ENCODE assay signal across 12 cellular contexts in the genomic region with DNA sequence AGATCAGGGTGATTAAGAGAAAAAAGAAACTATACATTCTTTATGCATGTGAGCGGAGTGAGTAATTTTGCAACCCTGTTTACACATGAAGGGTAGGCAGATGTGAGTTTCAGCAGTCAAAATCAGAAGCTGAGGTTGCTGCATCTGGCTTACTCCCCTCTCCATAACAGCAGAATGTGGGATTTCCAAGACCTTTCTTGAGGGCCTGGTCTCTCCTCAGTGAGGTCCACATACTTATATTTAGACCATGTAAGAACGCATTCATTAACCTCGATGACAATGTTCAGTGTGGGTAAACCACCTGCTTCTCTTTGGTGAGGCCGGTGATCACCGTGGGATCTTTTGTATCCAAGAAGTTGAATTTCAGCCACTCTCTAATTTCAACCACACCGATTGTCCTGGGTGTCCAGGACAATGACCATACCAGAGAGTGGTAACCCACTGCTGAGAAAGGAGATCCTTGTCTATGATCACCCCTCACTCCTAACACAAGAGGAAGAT. TPM values are rescaled to one million over a fixed set of nuclear protein-coding genes. Genes with fewer than 3 reads are reported as not detected.
A peak's percentile ranks its signal among the peaks of the same experiment; 100 is the strongest.
DNase-seq lines count a peak whose midpoint lies in the region; ATAC-seq and TF ChIP-seq lines count a peak whose summit lies in the region.
"Had no signal": no experiment of that assay in that cellular context is flagged by ENCODE, and none has a peak within 500 bp of the region (broad histone marks: within the 10 kb centered on the region; RNA-seq: fewer than 3 reads in every experiment).

No MANE protein-coding gene starts in this region.

- H3K27me3 Mint-ChIP-seq in activated naive CD4-positive, alpha-beta T cell treated with anti-CD3 and anti-CD28 coated beads, Interleukin-2, amount 50 U/mL, for 24 hours = no peaks in the 10 kb centered on the region

- H3K4me3 ChIP-seq in GM12864 (ENCODE audit: low read depth, low read length) = no peak overlapping the region; the same call in 1 of the 2 replicates
- H3K4me3 ChIP-seq in mesenchymal stem cell (ENCODE audit: insufficient read depth in 1 of 2, low read depth in 1 of 2, low read length in 2 of 2) = no peak overlapping the region
- H3K4me3 ChIP-seq in A673 (ENCODE audit: low read depth, low read length, poor library complexity, severe bottlenecking) = no peak overlapping the region
- H3K4me3 ChIP-seq: right lobe of liver, SJCRH30 had no signal

- TF ChIP-seq CTCF in GM12864 (IDR thresholded peaks at IDR 0.05; ENCODE audit: low read depth, low read length, missing control alignments) (no peak), A673 (conservative IDR thresholded peaks at IDR 0.05; ENCODE audit: low read depth, low read length) (no peak)

- no peak overlapping the region for H2BK12ac ChIP-seq in mesenchymal stem cell (ENCODE audit: low read length in 2 of 2)

- no peak overlapping the region for H2BK120ac ChIP-seq in mesenchymal stem cell (ENCODE audit: low read depth, low read length)

- H3K27ac Mint-ChIP-seq in activated naive CD4-positive, alpha-beta T cell treated with anti-CD3 and anti-CD28 coated beads, Interleukin-2, amount 50 U/mL, for 24 hours = no peak overlapping the region

- H3K27ac ChIP-seq in mesenchymal stem cell (ENCODE audit: low read length, poor library complexity, severe bottlenecking) (no peak overlapping the region), A673 (ENCODE audit: low read depth, low read length, poor library complexity, severe bottlenecking) (no peak overlapping the region)
- H3K27ac ChIP-seq: right lobe of liver, SJCRH30 had no signal

- no peak overlapping the region for H3K18ac ChIP-seq in mesenchymal stem cell (ENCODE audit: low read depth in 1 of 2, low read length in 2 of 2)

- no peak overlapping the region for H3K23ac ChIP-seq in mesenchymal stem cell (ENCODE audit: low read length in 2 of 2)

- no peak overlapping the region for H3K9ac ChIP-seq in mesenchymal stem cell (ENCODE audit: low read length)

- H2AFZ ChIP-seq in mesenchymal stem cell (ENCODE audit: low read depth, low read length) = no peak overlapping the region

- no peak overlapping the region for H3K14ac ChIP-seq in mesenchymal stem cell (ENCODE audit: low read length in 2 of 2)

- CTCF ChIA-PET in A673 (lab: Charles Lee) = no interaction called here

- no peak overlapping the region for H2BK5ac ChIP-seq in mesenchymal stem cell (ENCODE audit: low read depth, low read length, poor library complexity, severe bottlenecking)

- no peak overlapping the region for H4K91ac ChIP-seq in mesenchymal stem cell (ENCODE audit: low read length)

- no TSS peak for BruUV-seq in A673 (replicated peaks; lab: Mats Ljungman, UMichigan)

- peak; percentile 58 for ATAC-seq in GM19397 (IDR thresholded peaks at IDR 0.05; ENCODE audit: unreplicated experiment)
- ATAC-seq in HG03095 (IDR thresholded peaks at IDR 0.05; ENCODE audit: unreplicated experiment) = peak; percentile 50
- ATAC-seq: right lobe of liver had no signal

- H3K4me2 ChIP-seq in mesenchymal stem cell (ENCODE audit: low read length, poor library complexity, severe bottlenecking) = no peak overlapping the region

- H3K4ac ChIP-seq in mesenchymal stem cell (ENCODE audit: low read depth in 1 of 2, low read length in 2 of 2) = no peak overlapping the region

- H3K9me3 ChIP-seq in mesenchymal stem cell (ENCODE audit: control insufficient read depth, low read length) = no peaks in the 10 kb centered on the region
- H3K9me3 ChIP-seq in A673 (ENCODE audit: low read depth, low read length, poor library complexity, severe bottlenecking) = no peaks in the 10 kb centered on the region
- H3K9me3 ChIP-seq: right lobe of liver had no signal

- H3K27me3 ChIP-seq in mesenchymal stem cell (ENCODE audit: control insufficient read depth in 1 of 2, insufficient read depth in 1 of 2, low read length in 2 of 2) (peaks cover 0 to 4% of the 10 kb centered on the region in 2 experiments), A673 (replicated peaks; ENCODE audit: insufficient read depth, low read depth, low read length, poor library complexity) (no peaks in the 10 kb centered on the region)
- H3K27me3 ChIP-seq: right lobe of liver, SJCRH30 had no signal

- no peak overlapping the region for H2BK15ac ChIP-seq in mesenchymal stem cell (ENCODE audit: low read depth, poor library complexity, severe bottlenecking)

- POLR2A ChIA-PET in A673 (lab: Charles Lee; ENCODE audit: low non-redundant PET) = no interaction called here

- H2AK5ac ChIP-seq in mesenchymal stem cell (ENCODE audit: low read length, severe bottlenecking) = no peak overlapping the region

- H3K4me3 Mint-ChIP-seq in activated naive CD4-positive, alpha-beta T cell treated with anti-CD3 and anti-CD28 coated beads, Interleukin-2, amount 50 U/mL, for 24 hours = peak overlapping the region; percentile 11

- H3K4me1 Mint-ChIP-seq in activated naive CD4-positive, alpha-beta T cell treated with anti-CD3 and anti-CD28 coated beads, Interleukin-2, amount 50 U/mL, for 24 hours = peaks cover 97% of the 10 kb centered on the region

- intact Hi-C loops in A673 (cut with micrococcal nuclease; ENCODE audit: unreplicated experiment) = no loop called here

- DNase-seq in GM12864 (ENCODE audit: low read depth) (peak; percentile 97), mesenchymal stem cell (no peak), A673 (ENCODE audit: low spot score) (no peak), MV-4-11 (lab: John Stamatoyannopoulos, UW) (no peak), NCI-H345 (lab: John Stamatoyannopoulos, UW) (no peak)
- DNase-seq: anterior cingulate cortex, DND-41, right lobe of liver, SJCRH30 had no signal

- H3K36me3 ChIP-seq in mesenchymal stem cell (ENCODE audit: control insufficient read depth in 1 of 2, insufficient read depth in 2 of 2, low read depth in 1 of 2, low read length in 2 of 2) (no peaks in the 10 kb centered on the region), A673 (ENCODE audit: insufficient read depth, low read length, poor library complexity, severe bottlenecking) (no peaks in the 10 kb centered on the region)
- H3K36me3 ChIP-seq: right lobe of liver, SJCRH30 had no signal

- H3K9me3 Mint-ChIP-seq in activated naive CD4-positive, alpha-beta T cell treated with anti-CD3 and anti-CD28 coated beads, Interleukin-2, amount 50 U/mL, for 24 hours = no peaks in the 10 kb centered on the region

- peaks cover 4% of the 10 kb centered on the region for H3K4me1 ChIP-seq in mesenchymal stem cell (ENCODE audit: control insufficient read depth, insufficient read depth, low read depth, low read length)
- no peaks in the 10 kb centered on the region for H3K4me1 ChIP-seq in A673 (ENCODE audit: insufficient read depth, low read length, poor library complexity, severe bottlenecking)
- H3K4me1 ChIP-seq: SJCRH30 had no signal

- no peak overlapping the region for H4K8ac ChIP-seq in mesenchymal stem cell (ENCODE audit: low read length)

- 96% methylated on average over 5 of the region's 6 CpGs for WGBS in mesenchymal stem cell

- no peaks in the 10 kb centered on the region for H3K36me3 Mint-ChIP-seq in activated naive CD4-positive, alpha-beta T cell treated with anti-CD3 and anti-CD28 coated beads, Interleukin-2, amount 50 U/mL, for 24 hours

- H3K79me1 ChIP-seq in mesenchymal stem cell (replicated peaks; ENCODE audit: low read length, poor library complexity, severe bottlenecking) = no peaks in the 10 kb centered on the region

RNA-seq across cellular contexts. Expression of a gene that starts 18.7 kb away (rescaled TPM):
- polyA plus RNA-seq in mesenchymal stem cell (2013, experiment 1 of 2) = 84.9 TPM
- 88.5 TPM for polyA plus RNA-seq in mesenchymal stem cell (2013, experiment 2 of 2)
- total RNA-seq in A673 (2021) = 50.9 and 52.8 TPM in 2 replicates
